Comparison of ENCODE assay signal across 33 cellular contexts in the genomic region with DNA sequence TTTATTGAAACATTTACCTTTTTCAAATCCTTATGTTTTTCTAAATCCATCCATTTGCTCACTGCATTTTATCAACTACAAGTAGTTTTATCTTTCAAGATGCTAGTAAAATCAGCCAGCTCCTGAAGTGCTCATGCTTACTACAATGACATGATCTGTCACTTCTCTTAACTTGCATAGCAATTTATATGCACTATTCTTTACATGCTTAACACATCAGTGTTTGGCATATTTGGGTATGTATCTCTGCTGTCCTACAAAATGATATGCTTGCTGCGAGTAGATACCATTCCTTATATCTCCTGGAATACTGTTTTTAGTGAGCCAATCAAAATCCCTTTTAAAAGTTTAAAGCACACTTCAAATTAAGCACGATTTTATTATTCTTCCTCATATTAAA.
"Had no signal": no experiment of that assay in that cellular context is flagged by ENCODE, and none has a peak within 500 bp of the region (broad histone marks: within the 10 kb centered on the region; RNA-seq: fewer than 3 reads in every experiment).

No MANE protein-coding gene starts in this region.

- H3K27ac ChIP-seq: adrenal gland, ascending aorta, body of pancreas, brain microvascular endothelial cell, breast epithelium, cardiac muscle cell had no signal

- ATAC-seq: activated naive CD4-positive, alpha-beta T cell treated with anti-CD3 and anti-CD28 coated beads, Interleukin-2, amount 50 U/mL, for 72 hours; activated naive CD8-positive, alpha-beta T cell treated with anti-CD3 and anti-CD28 coated beads, Interleukin-2, amount 50 U/mL, for 24 hours; activated T-cell treated with anti-CD3 and anti-CD28 coated beads, Interleukin-2, amount 50 U/mL, for 4 hours; activated T-cell treated with anti-CD3 and anti-CD28 coated beads, Interleukin-2, amount 50 U/mL, for 72 hours; activated T-helper 17 cell treated with anti-CD3 and anti-CD28 coated beads, Interleukin-2, amount 50 U/mL, for 72 hours; body of pancreas had no signal

- H3K36me3 ChIP-seq: adrenal gland, ascending aorta, brain microvascular endothelial cell, breast epithelium, cardiac muscle cell had no signal

- H3K9me3 ChIP-seq: adrenal gland, ascending aorta, body of pancreas, breast epithelium had no signal

- FAIRE-seq: astrocyte, bronchial epithelial cell had no signal

- H3K4me3 ChIP-seq: adrenal gland, ascending aorta, body of pancreas, breast epithelium, cardiac muscle cell had no signal

- DNase-seq: activated effector memory CD4-positive, alpha-beta T cell treated with anti-CD3 and anti-CD28 coated beads, Interleukin-2, amount 50 U/mL, for 16 hours; activated effector memory CD4-positive, alpha-beta T cell treated with Interleukin-2 at 50 U/mL for 16 hours; activated gamma-delta T cell; activated gamma-delta T cell treated with Interleukin-2 at 50 U/mL for 16 hours; activated naive CD4-positive, alpha-beta T cell; activated naive CD4-positive, alpha-beta T cell treated with anti-CD3 and anti-CD28 coated beads for 36 hours; activated naive CD4-positive, alpha-beta T cell treated with anti-CD3 and anti-CD28 coated beads, Interleukin-2, amount 10 ng/mL, durations not matched to agents 7 days and 5 days; activated naive CD4-positive, alpha-beta T cell treated with anti-CD3 and anti-CD28 coated beads, Interleukin-2, amount 50 U/mL, for 16 hours; activated naive CD4-positive, alpha-beta T cell treated with Interleukin-2 at 50 U/mL for 16 hours; activated naive CD8-positive, alpha-beta T cell treated with anti-CD3 and anti-CD28 coated beads for 36 hours; activated naive CD8-positive, alpha-beta T cell treated with anti-CD3 and anti-CD28 coated beads, Interleukin-2, amount 10 ng/mL, durations not matched to agents 7 days and 5 days; activated naive CD8-positive, alpha-beta T cell treated with anti-CD3 and anti-CD28 coated beads, Interleukin-2, amount 50 U/mL, for 24 hours; activated T-cell treated with anti-CD3 and anti-CD28 coated beads, Interleukin-2, amount 50 U/mL, for 24 hours; activated T-cell treated with anti-CD3 and anti-CD28 coated beads, Interleukin-2, amount 50 U/mL, for 4 hours; activated T-cell treated with anti-CD3 and anti-CD28 coated beads, Interleukin-2, amount 50 U/mL, for 48 hours; activated T-cell treated with anti-CD3 and anti-CD28 coated beads, Interleukin-2, amount 50 U/mL, for 72 hours; adrenal gland; amniotic stem cell; amygdala; anterior cingulate cortex; aorta; body of pancreas; brain microvascular endothelial cell; caudate nucleus; central memory CD4-positive, alpha-beta T cell; cerebellar nuclear complex had no signal

- H3K27me3 ChIP-seq: adrenal gland, ascending aorta, body of pancreas, brain microvascular endothelial cell, breast epithelium, cardiac muscle cell had no signal
